8 cellular contexts compared by ENCODE assay signal in the genomic region with DNA sequence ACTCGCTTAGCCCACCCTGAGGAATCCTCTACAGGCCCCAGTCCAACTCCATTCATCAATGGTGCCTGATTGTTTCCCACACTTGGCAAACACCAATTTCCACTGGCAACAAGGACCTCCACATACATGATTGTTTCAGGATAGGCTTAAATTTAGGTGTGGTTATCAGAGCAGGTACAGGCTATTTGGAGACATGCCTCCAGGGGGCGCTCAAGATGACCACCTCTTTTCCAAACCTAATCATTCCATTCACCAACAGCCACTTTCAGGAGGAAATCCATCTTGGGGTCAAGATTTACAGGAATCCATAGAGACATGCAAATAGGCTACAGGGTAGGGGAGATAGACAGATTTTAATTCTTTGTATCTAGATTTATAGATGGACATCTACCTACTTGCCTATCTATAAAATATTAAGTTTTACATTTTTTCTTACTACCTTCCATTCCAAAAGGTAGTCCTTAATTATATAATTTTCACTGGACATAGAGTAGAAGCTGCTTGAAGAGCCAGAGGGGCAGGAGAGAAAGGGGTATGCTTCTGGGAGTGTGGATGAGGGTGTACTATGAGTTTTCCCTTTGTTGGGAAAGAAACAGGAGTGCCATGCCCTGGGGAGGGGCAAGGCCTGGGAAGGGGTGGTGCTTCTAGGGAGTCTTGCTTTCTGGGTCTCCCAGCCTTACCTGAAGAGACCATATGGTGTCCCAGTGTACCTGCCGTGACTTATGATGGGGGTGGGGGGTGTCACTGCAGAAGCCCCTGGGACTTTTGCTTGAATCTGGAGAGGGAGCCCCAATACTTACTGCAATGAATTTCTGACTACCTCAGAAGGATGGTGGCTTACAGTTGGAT. TPM values are rescaled to one million over a fixed set of nuclear protein-coding genes. Genes with fewer than 3 reads are reported as not detected.
DNase-seq lines count a peak whose midpoint lies in the region; ATAC-seq, FAIRE-seq and TF ChIP-seq lines count a peak whose summit lies in the region.

No MANE protein-coding gene starts in this region.

- no peaks in the 10 kb centered on the region for H3K36me3 ChIP-seq in heart left ventricle
- no peaks in the 10 kb centered on the region for H3K36me3 ChIP-seq in H1 (ENCODE audit: control insufficient read depth in 2 of 4, insufficient read depth in 4 of 4, low read length in 3 of 4)
- H3K36me3 ChIP-seq in testis (ENCODE audit: low read depth, missing control alignments) = no peaks in the 10 kb centered on the region
- no peaks in the 10 kb centered on the region for H3K36me3 ChIP-seq in neuronal stem cell (replicated peaks in 1 of 2; ENCODE audit: control insufficient read depth in 2 of 2, insufficient read depth in 2 of 2, low read length in 2 of 2)

- H3K4ac ChIP-seq in H1 (replicated peaks; ENCODE audit: insufficient read length, low read depth, low read length) (no peak overlapping the region), neuronal stem cell (ENCODE audit: low read length) (no peak overlapping the region)

- H2BK12ac ChIP-seq in H1 (ENCODE audit: low read depth, low read length) (no peak overlapping the region), neuronal stem cell (ENCODE audit: low read length) (no peak overlapping the region)

- H3K4me3 ChIP-seq in heart left ventricle = no peak overlapping the region
- H3K4me3 ChIP-seq in H1 (ENCODE audit: extremely low read depth in 1 of 4, insufficient read depth in 2 of 4, low read depth in 3 of 4, low read length in 4 of 4) = no peak overlapping the region
- no peak overlapping the region for H3K4me3 ChIP-seq in testis
- no peak overlapping the region for H3K4me3 ChIP-seq in neuronal stem cell (ENCODE audit: low read length in 2 of 2)

- 44 to 58% (median 51%) methylated on average over 3 of the region's 3 CpGs for WGBS in heart left ventricle, 4 donors
- WGBS in H1 (ENCODE audit: extremely low coverage in 1 of 2, insufficient coverage in 1 of 2, insufficient read length in 1 of 2, insufficient replicate concordance in 2 of 2, low coverage in 1 of 2, low lambda C conversion rate in 2 of 2, missing lambda C conversion rate in 1 of 2), 2 experiments = 49% methylated on average over 3 of the region's 3 CpGs; no CpG with 5 or more reads in 1 of the 2 experiments
- 46 to 60% methylated on average over 3 of the region's 3 CpGs for WGBS in testis, 2 donors
- no CpG with 5 or more reads among the region's 3 CpGs for WGBS in neuronal stem cell (ENCODE audit: extremely low coverage in 2 of 2, insufficient read length in 2 of 2, insufficient replicate concordance in 1 of 2), 2 donors

- CTCF ChIA-PET in H1 (lab: Charles Lee; ENCODE audit: partially characterized antibody) = interaction anchor here (0.6 to 15.1 kb wide), 27 partner anchors 12 to 395 kb away, joined by 3 to 177 read pairs (median 4); a partner anchor contains a TSS

- ATAC-seq in heart left ventricle = no peak
- no peak for ATAC-seq in omental fat pad (ENCODE audit: low FRiP score)

- no peak overlapping the region for H2BK5ac ChIP-seq in H1 (ENCODE audit: low read depth, low read length)
- no peak overlapping the region for H2BK5ac ChIP-seq in neuronal stem cell (ENCODE audit: low read length)

- no peak overlapping the region for H4K91ac ChIP-seq in H1 (replicated peaks; ENCODE audit: insufficient read length, low read length)
- H4K91ac ChIP-seq in neuronal stem cell (ENCODE audit: low read depth, low read length, poor library complexity) = no peak overlapping the region

- no peaks in the 10 kb centered on the region for H3K4me1 ChIP-seq in heart left ventricle
- H3K4me1 ChIP-seq in H1 (replicated peaks in 1 of 4; ENCODE audit: control insufficient read depth in 3 of 4, insufficient read depth in 4 of 4, low read length in 3 of 4) = peaks cover 0 to 4% (median 2%) of the 10 kb centered on the region in 4 experiments; a peak in 2 of 7 replicates
- H3K4me1 ChIP-seq in testis = no peaks in the 10 kb centered on the region
- H3K4me1 ChIP-seq in neuronal stem cell (ENCODE audit: control insufficient read depth in 2 of 2, insufficient read depth in 1 of 2, low read depth in 1 of 2, low read length in 2 of 2) = peaks cover 0 to 3% of the 10 kb centered on the region in 2 donors

- H3K9ac ChIP-seq in H1 (replicated peaks in 1 of 4; ENCODE audit: extremely low read depth in 1 of 4, low read depth in 3 of 4, low read length in 3 of 4) = no peak overlapping the region
- no peak overlapping the region for H3K9ac ChIP-seq in neuronal stem cell (ENCODE audit: low read depth, low read length, poor library complexity)

- H3K23me2 ChIP-seq in H1 (ENCODE audit: low read depth, low read length) = no peaks in the 10 kb centered on the region

- H3K23ac ChIP-seq in H1 (ENCODE audit: insufficient read length) (no peak overlapping the region), neuronal stem cell (ENCODE audit: low read depth, low read length, poor library complexity) (no peak overlapping the region)

- H3K14ac ChIP-seq in H1 (ENCODE audit: insufficient read length) (no peak overlapping the region), neuronal stem cell (ENCODE audit: low read length) (no peak overlapping the region)

- TF ChIP-seq RAD21 in H1 (IDR thresholded peaks at IDR 0.05 in 1 of 2, conservative IDR thresholded peaks at IDR 0.05 in 1 of 2; ENCODE audit: low read depth in 2 of 2, low read length in 2 of 2) = peak; percentile 65 to 75

- H4K20me1 ChIP-seq in H1 (replicated peaks in 1 of 2; ENCODE audit: control insufficient read depth in 1 of 2, insufficient read depth in 2 of 2, low read length in 2 of 2) = no peaks in the 10 kb centered on the region

- H2BK15ac ChIP-seq in H1 (ENCODE audit: low read length) = no peak overlapping the region
- H2BK15ac ChIP-seq in neuronal stem cell (ENCODE audit: low read length) = no peak overlapping the region

- H3K18ac ChIP-seq in H1 (ENCODE audit: extremely low read depth, low read length) (no peak overlapping the region), neuronal stem cell (ENCODE audit: low read length) (no peak overlapping the region)

- H3K79me2 ChIP-seq in H1 (ENCODE audit: control insufficient read depth in 1 of 2, insufficient read depth in 2 of 2, low read length in 2 of 2) = no peaks in the 10 kb centered on the region

- peak in 10 of 12 donors; percentile 13 to 50 (median 44) for TF ChIP-seq CTCF in heart left ventricle (IDR thresholded peaks at IDR 0.05)
- peak; percentile 22 to 80 (median 78) for TF ChIP-seq CTCF in H1 (IDR thresholded peaks at IDR 0.05; ENCODE audit: control extremely low read depth in 1 of 3, insufficient read depth in 1 of 3, low read depth in 1 of 3, low read length in 3 of 3)
- peak; percentile 19 to 77 (median 56) for TF ChIP-seq CTCF in testis (IDR thresholded peaks at IDR 0.05)
- TF ChIP-seq CTCF in omental fat pad (IDR thresholded peaks at IDR 0.05) = no peak

- POLR2A ChIA-PET in H1 (lab: Charles Lee; ENCODE audit: partially characterized antibody) = interaction anchor here (0.9 kb wide), 1 partner anchor 11 kb away, joined by 6 read pairs; no protein-coding TSS in a partner anchor

- H3K56ac ChIP-seq in H1 (replicated peaks; ENCODE audit: insufficient read length, low read depth, low read length) = no peak overlapping the region

- H3K27ac ChIP-seq in heart left ventricle (no peak overlapping the region), H1 (ENCODE audit: low read depth, low read length) (no peak overlapping the region), testis (no peak overlapping the region), neuronal stem cell (replicated peaks; ENCODE audit: low read length) (no peak overlapping the region)

- H3K79me1 ChIP-seq in H1 (ENCODE audit: low read depth, low read length) = no peaks in the 10 kb centered on the region
- H3K79me1 ChIP-seq in neuronal stem cell (ENCODE audit: low read depth, low read length) = no peaks in the 10 kb centered on the region

- intact Hi-C loops in heart left ventricle (cut with DNase I) (no loop called here), cardiac septum (cut with DNase I) (no loop called here), testis (cut with DNase I; ENCODE audit: low total_unique reads) (no loop called here)

- H4K8ac ChIP-seq in H1 (ENCODE audit: extremely low read depth, insufficient read depth, low read length) (no peak overlapping the region), neuronal stem cell (ENCODE audit: low read depth, low read length) (no peak overlapping the region)

- peaks cover 0 to 5% (median 0%) of the 10 kb centered on the region in 12 donors for H3K9me3 ChIP-seq in heart left ventricle
- no peaks in the 10 kb centered on the region for H3K9me3 ChIP-seq in H1 (ENCODE audit: insufficient read depth in 2 of 2, low read depth in 1 of 2, low read length in 1 of 2)
- H3K9me3 ChIP-seq in testis = no peaks in the 10 kb centered on the region
- peaks cover 0 to 3% of the 10 kb centered on the region in 2 donors for H3K9me3 ChIP-seq in neuronal stem cell (replicated peaks in 1 of 2; ENCODE audit: control insufficient read depth in 2 of 2, insufficient read depth in 1 of 2, low read depth in 1 of 2, low read length in 2 of 2)

- no peak for TF ChIP-seq EP300 in H1 (IDR thresholded peaks at IDR 0.05; ENCODE audit: borderline replicate concordance in 1 of 2, low read depth in 2 of 2, low read length in 2 of 2)

- peak; percentile 95 for FAIRE-seq in H1 (lab: Jason Lieb, UNC)

- peaks cover 0 to 4% (median 0%) of the 10 kb centered on the region in 9 donors for H3K27me3 ChIP-seq in heart left ventricle
- no peaks in the 10 kb centered on the region for H3K27me3 ChIP-seq in H1 (replicated peaks in 1 of 4; ENCODE audit: control insufficient read depth in 3 of 4, extremely low read depth in 1 of 4, insufficient read depth in 3 of 4, low read length in 3 of 4)
- no peaks in the 10 kb centered on the region for H3K27me3 ChIP-seq in testis
- no peaks in the 10 kb centered on the region for H3K27me3 ChIP-seq in neuronal stem cell (ENCODE audit: control insufficient read depth in 3 of 3, insufficient read depth in 3 of 3, low read depth in 1 of 3, low read length in 3 of 3)

- no peak overlapping the region for H2BK120ac ChIP-seq in H1 (replicated peaks; ENCODE audit: low read depth, low read length)
- H2BK120ac ChIP-seq in neuronal stem cell (ENCODE audit: low read depth, low read length) = no peak overlapping the region

- H2AFZ ChIP-seq in H1 (ENCODE audit: low read length) = no peak overlapping the region
- H2AFZ ChIP-seq in neuronal stem cell (ENCODE audit: low read length) = no peak overlapping the region

- H2AK5ac ChIP-seq in H1 (ENCODE audit: low read depth, low read length) = no peak overlapping the region
- no peak overlapping the region for H2AK5ac ChIP-seq in neuronal stem cell (ENCODE audit: low read depth, low read length)

- DNase-seq in heart left ventricle (no peak), cardiac septum (ENCODE audit: low spot score) (no peak), NCI-H1694 (lab: John Stamatoyannopoulos, UW) (peak; percentile 44), H1 (ENCODE audit: low read depth in 1 of 2, low spot score in 2 of 2) (peak in 1 of 2 experiments; percentile 89), testis (peak; percentile 64), neuronal stem cell (ENCODE audit: low spot score) (no peak), omental fat pad (ENCODE audit: low spot score) (no peak)
- no peak for DNase-seq in activated CD4-positive, CD25-positive, alpha-beta regulatory T cell (lab: John Stamatoyannopoulos, UW)

- H3K4me2 ChIP-seq in H1 (ENCODE audit: insufficient read depth in 1 of 2, low read depth in 2 of 2, low read length in 2 of 2) (no peak overlapping the region), neuronal stem cell (ENCODE audit: insufficient read depth, low read length, poor library complexity, severe bottlenecking) (no peak overlapping the region)

- no peak overlapping the region for H4K5ac ChIP-seq in H1 (ENCODE audit: insufficient read length, low read depth, low read length)

- 0 out of 2 replicates have a peak overlapping the region, but pooled peaks have one; percentile 51 for H2BK20ac ChIP-seq in H1 (ENCODE audit: low read length)

- TF ChIP-seq POLR2A in heart left ventricle (IDR thresholded peaks at IDR 0.05) (no peak), H1 (IDR thresholded peaks at IDR 0.05; ENCODE audit: control extremely low read depth in 1 of 2, low read depth in 2 of 2, low read length in 2 of 2) (no peak), testis (IDR thresholded peaks at IDR 0.05) (no peak)

RNA-seq across cellular contexts. Expression of a gene that starts 14.1 kb away (rescaled TPM):
- not detected for total RNA-seq in heart left ventricle
- not detected for polyA plus RNA-seq in heart left ventricle
- not detected for total RNA-seq in cardiac septum
- total RNA-seq in H1 (2021; fragmentation: NEBNext Ultra II Directional; extraction: Animal tissue kit (Norgen Biotek cat#: 25700)) = 0.82 and 1.7 TPM in 2 replicates
- 1.6 and 2.6 TPM in 2 replicates for polyA plus RNA-seq in H1 (2011; rRNA removed)
- polyA plus RNA-seq in H1 (2011; cell fraction: cytosol; rRNA removed) = 1.8 TPM
- 3.8 TPM for polyA plus RNA-seq in H1 (2011; cell fraction: nucleus; rRNA removed)
- 0.19 to 1.2 TPM (median 0.99 TPM) in 4 replicates for polyA plus RNA-seq in H1 (2012, experiment 1 of 2)
- 1.2 TPM for polyA plus RNA-seq in H1 (2012, experiment 2 of 2)
- 0.53 TPM for polyA plus RNA-seq in H1 (2013, experiment 1 of 2)
- polyA plus RNA-seq in H1 (2013, experiment 2 of 2) = 0.52 TPM
- polyA minus RNA-seq in H1 (2011; rRNA and poly(A)+ RNA removed) = 1.8 and 2.3 TPM in 2 replicates
- 1.2 TPM for polyA minus RNA-seq in H1 (2011; cell fraction: cytosol; rRNA and poly(A)+ RNA removed)
- 4.9 TPM for polyA minus RNA-seq in H1 (2011; cell fraction: nucleus; rRNA and poly(A)+ RNA removed)
- 1 to 10 TPM; 1.5 to 6.8 TPM for total RNA-seq in testis
- polyA plus RNA-seq in testis (ENCODE audit: insufficient read depth, low read depth, low replicate concordance) = 5.1 TPM
- 0.14 TPM for polyA plus RNA-seq in neuronal stem cell (2013, experiment 1 of 2)
- polyA plus RNA-seq in neuronal stem cell (2013, experiment 2 of 2) = 0.26 TPM
- not detected for total RNA-seq in omental fat pad

Comparison
In these comparisons a context has a peak if more than half of its experiments do, and no peak if none do; other contexts are left out.
1. DNase-seq: peak in NCI-H1694 (single experiment) and testis (single experiment); none in heart left ventricle (0 of 5), cardiac septum (single experiment), neuronal stem cell (single experiment), omental fat pad (single experiment) and activated CD4-positive, CD25-positive, alpha-beta regulatory T cell (0 of 4).
2. CTCF ChIP-seq: peak in heart left ventricle (10 of 12), H1 (3 of 3) and testis (3 of 3); none in omental fat pad (0 of 3).